Comparison of ENCODE assay signal across 21 cellular contexts in genomic region chr18:11498821-11499220, GRCh38.
"Had no signal": no experiment of that assay in that cellular context is flagged by ENCODE, and none has a peak within 500 bp of the region (broad histone marks: within the 10 kb centered on the region; RNA-seq: fewer than 3 reads in every experiment).

No MANE protein-coding gene starts in this region.

- H3K4me1 ChIP-seq: colonic mucosa, left lung, neural progenitor cell, pancreas, stomach, testis, upper lobe of right lung had no signal

- H3K27ac Mint-ChIP-seq: activated CD4-positive, alpha-beta memory T cell treated with anti-CD3 and anti-CD28 coated beads for 36 hours; activated CD4-positive, alpha-beta T cell treated with anti-CD3 and anti-CD28 coated beads for 36 hours; activated CD8-positive, alpha-beta memory T cell treated with anti-CD3 and anti-CD28 coated beads, Interleukin-2, amount 10 ng/mL, durations not matched to agents 7 days and 5 days; activated naive CD4-positive, alpha-beta T cell treated with anti-CD3 and anti-CD28 coated beads for 36 hours; activated naive CD8-positive, alpha-beta T cell treated with anti-CD3 and anti-CD28 coated beads, Interleukin-2, amount 50 U/mL, for 24 hours; activated T-helper 2 cell treated with anti-CD3 and anti-CD28 coated beads, Interferon-gamma antibody, Interleukin-2, Interleukin-4, amounts not matched to agents 10 μg/mL and 5 μg/mL and 100 μg/mL, durations not matched to agents 14 hours and 24 hours and 36 hours; naive B cell; neural progenitor cell; T-helper 17 cell had no signal

- H3K36me3 ChIP-seq: colonic mucosa, left lung, neural progenitor cell, pancreas, stomach, upper lobe of right lung had no signal

- ATAC-seq: activated CD4-positive, alpha-beta T cell treated with anti-CD3 and anti-CD28 coated beads for 36 hours; activated CD8-positive, alpha-beta memory T cell treated with anti-CD3 and anti-CD28 coated beads, Interleukin-2, amount 10 ng/mL, durations not matched to agents 7 days and 5 days; activated naive CD8-positive, alpha-beta T cell treated with anti-CD3 and anti-CD28 coated beads, Interleukin-2, amount 50 U/mL, for 24 hours; esophagus mucosa; left lung; pancreas; T-helper 17 cell; upper lobe of right lung had no signal

- H3K9ac ChIP-seq: neural progenitor cell had no signal

- H3K27me3 Mint-ChIP-seq: activated CD4-positive, alpha-beta memory T cell treated with anti-CD3 and anti-CD28 coated beads for 36 hours had no signal

- H3K9me3 ChIP-seq: colonic mucosa, left lung, pancreas, stomach, testis, upper lobe of right lung had no signal

- H3K4me3 ChIP-seq: colonic mucosa, left lung, neural progenitor cell, pancreas, stomach, testis, upper lobe of right lung had no signal

- H3K36me3 Mint-ChIP-seq: activated CD4-positive, alpha-beta memory T cell treated with anti-CD3 and anti-CD28 coated beads for 36 hours; activated CD8-positive, alpha-beta memory T cell treated with anti-CD3 and anti-CD28 coated beads, Interleukin-2, amount 10 ng/mL, durations not matched to agents 7 days and 5 days; naive B cell; neural progenitor cell had no signal

- H3K9me3 Mint-ChIP-seq: activated CD4-positive, alpha-beta memory T cell treated with anti-CD3 and anti-CD28 coated beads for 36 hours; activated naive CD4-positive, alpha-beta T cell treated with anti-CD3 and anti-CD28 coated beads for 36 hours; activated naive CD8-positive, alpha-beta T cell treated with anti-CD3 and anti-CD28 coated beads, Interleukin-2, amount 50 U/mL, for 24 hours; activated T-helper 2 cell treated with anti-CD3 and anti-CD28 coated beads, Interferon-gamma antibody, Interleukin-2, Interleukin-4, amounts not matched to agents 10 μg/mL and 5 μg/mL and 100 μg/mL, durations not matched to agents 14 hours and 24 hours and 36 hours; naive B cell had no signal

- H3K4me1 Mint-ChIP-seq: activated CD4-positive, alpha-beta T cell treated with anti-CD3 and anti-CD28 coated beads for 36 hours; activated CD8-positive, alpha-beta memory T cell treated with anti-CD3 and anti-CD28 coated beads, Interleukin-2, amount 10 ng/mL, durations not matched to agents 7 days and 5 days; activated naive CD8-positive, alpha-beta T cell treated with anti-CD3 and anti-CD28 coated beads, Interleukin-2, amount 50 U/mL, for 24 hours; naive B cell; T-helper 17 cell had no signal

- H3K27me3 ChIP-seq: colonic mucosa, left lung, neural progenitor cell, pancreas, stomach, testis, upper lobe of right lung had no signal

- DNase-seq: activated CD4-positive, alpha-beta memory T cell treated with anti-CD3 and anti-CD28 coated beads for 36 hours; activated CD4-positive, alpha-beta T cell treated with anti-CD3 and anti-CD28 coated beads for 36 hours; activated CD8-positive, alpha-beta memory T cell treated with anti-CD3 and anti-CD28 coated beads, Interleukin-2, amount 10 ng/mL, durations not matched to agents 7 days and 5 days; activated naive CD4-positive, alpha-beta T cell treated with anti-CD3 and anti-CD28 coated beads for 36 hours; activated naive CD8-positive, alpha-beta T cell treated with anti-CD3 and anti-CD28 coated beads, Interleukin-2, amount 50 U/mL, for 24 hours; activated T-cell treated with anti-CD3 and anti-CD28 coated beads, Interleukin-2, amount 50 U/mL, for 1 hour; colonic mucosa; islet precursor cell; left lung; mammary epithelial cell; naive B cell; pancreas; stimulated activated CD4-positive, alpha-beta T cell treated with anti-CD3 and anti-CD28 coated beads, Interleukin-12 subunit alpha, Interleukin-12 subunit beta, amount 100 ng/mL, for 4 hours; stimulated activated CD4-positive, alpha-beta T cell treated with anti-CD3 and anti-CD28 coated beads, Interleukin-2, amount 100 ng/mL, for 24 hours; stomach; T-helper 17 cell; testis; upper lobe of right lung had no signal

- H3K4me3 Mint-ChIP-seq: activated CD4-positive, alpha-beta memory T cell treated with anti-CD3 and anti-CD28 coated beads for 36 hours; activated CD4-positive, alpha-beta T cell treated with anti-CD3 and anti-CD28 coated beads for 36 hours; activated CD8-positive, alpha-beta memory T cell treated with anti-CD3 and anti-CD28 coated beads, Interleukin-2, amount 10 ng/mL, durations not matched to agents 7 days and 5 days; activated naive CD4-positive, alpha-beta T cell treated with anti-CD3 and anti-CD28 coated beads for 36 hours; activated naive CD8-positive, alpha-beta T cell treated with anti-CD3 and anti-CD28 coated beads, Interleukin-2, amount 50 U/mL, for 24 hours; naive B cell; neural progenitor cell; T-helper 17 cell had no signal

- H3K4me2 ChIP-seq: neural progenitor cell had no signal

- H2AFZ ChIP-seq: neural progenitor cell had no signal

- H3K27ac ChIP-seq: colonic mucosa, left lung, neural progenitor cell, pancreas, stomach, testis, upper lobe of right lung had no signal
